ENCODE assay signal across 10 cellular contexts in the genomic region with DNA sequence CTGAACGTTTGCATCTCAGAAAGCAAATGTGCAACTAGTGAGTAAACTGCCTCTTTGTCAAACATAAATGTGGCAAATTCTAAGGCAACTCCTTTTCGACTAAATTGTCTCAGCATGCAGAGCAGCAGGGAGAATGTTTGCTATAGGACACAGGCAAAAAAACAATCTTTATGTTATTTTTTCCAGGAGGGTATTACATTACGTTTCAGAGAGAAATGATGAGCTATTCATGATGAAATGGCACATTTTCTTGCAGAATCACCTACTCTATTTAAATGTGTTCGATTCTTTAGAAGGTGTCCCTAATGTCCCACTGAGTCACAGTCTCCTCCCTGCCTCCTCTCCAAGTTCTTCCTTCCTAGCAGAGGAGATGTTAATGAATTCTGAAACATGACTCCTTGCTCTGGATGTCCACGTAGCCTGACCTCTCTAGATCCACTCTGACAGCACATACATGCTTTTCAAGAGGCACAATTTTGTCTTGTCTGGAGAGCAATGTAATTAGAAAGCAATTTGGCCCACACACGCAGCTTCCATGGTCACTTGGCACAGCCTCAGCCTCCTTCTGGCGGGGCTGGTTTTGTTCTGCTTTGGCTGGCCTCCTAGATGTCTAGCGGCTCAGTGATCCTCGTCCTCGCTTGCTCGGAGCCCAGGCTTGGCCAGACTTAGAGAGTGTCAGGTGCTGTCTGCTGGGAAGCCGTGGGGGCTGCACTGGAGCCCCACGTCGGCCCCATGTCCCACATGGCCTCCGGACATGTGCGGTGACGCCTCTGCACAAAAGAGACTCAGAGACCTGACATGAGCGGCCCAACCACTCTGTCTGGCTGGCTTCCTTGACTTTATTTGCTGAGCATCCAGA.
A peak's percentile ranks its signal among the peaks of the same experiment; 100 is the strongest.
DNase-seq lines count a peak whose midpoint lies in the region; ATAC-seq and TF ChIP-seq lines count a peak whose summit lies in the region.
"Had no signal": no experiment of that assay in that cellular context is flagged by ENCODE, and none has a peak within 500 bp of the region (broad histone marks: within the 10 kb centered on the region; RNA-seq: fewer than 3 reads in every experiment).

No MANE protein-coding gene starts in this region.

- no peaks in the 10 kb centered on the region for H3K4me1 ChIP-seq in mucosa of rectum (ENCODE audit: control insufficient read depth in 2 of 2, insufficient read depth in 2 of 2, low read length in 2 of 2)
- H3K4me1 ChIP-seq: Peyer's patch had no signal

- H3K4me3 ChIP-seq in dorsolateral prefrontal cortex (peak overlapping the region in 21 of 59 donors; percentile 1 to 43 (median 11)), mucosa of rectum (ENCODE audit: low read length in 2 of 2) (no peak overlapping the region)
- H3K4me3 ChIP-seq: Peyer's patch had no signal

- H3K27me3 ChIP-seq in dorsolateral prefrontal cortex (no peaks in the 10 kb centered on the region), mucosa of rectum (ENCODE audit: control insufficient read depth in 2 of 2, insufficient read depth in 2 of 2, low read length in 2 of 2) (no peaks in the 10 kb centered on the region)
- H3K27me3 ChIP-seq: Peyer's patch had no signal

- no peak overlapping the region for H3K9ac ChIP-seq in mucosa of rectum (ENCODE audit: low read depth in 1 of 2, low read length in 2 of 2)

- ATAC-seq in HG02973 (IDR thresholded peaks at IDR 0.05; ENCODE audit: unreplicated experiment) (no peak), HG02938 (IDR thresholded peaks at IDR 0.05; ENCODE audit: unreplicated experiment) (no peak)
- ATAC-seq: activated naive CD8-positive, alpha-beta T cell treated with anti-CD3 and anti-CD28 coated beads, Interleukin-2, amount 50 U/mL, for 24 hours had no signal

- no peaks in the 10 kb centered on the region for H3K9me3 ChIP-seq in mucosa of rectum (ENCODE audit: control insufficient read depth in 2 of 2, low read length in 2 of 2)
- H3K9me3 ChIP-seq: Peyer's patch had no signal

- DNase-seq in AG08395 (ENCODE audit: low spot score) = peak; percentile 81
- DNase-seq in NCI-H2029 (lab: John Stamatoyannopoulos, UW) = peak; percentile 79
- DNase-seq in dorsolateral prefrontal cortex = peak in 8 of 10 donors; percentile 35 to 74 (median 52)
- DNase-seq in activated T-cell treated with anti-CD3 and anti-CD28 coated beads, Interleukin-2, amount 50 U/mL, for 48 hours = no peak
- DNase-seq in DMS53 treated with DMSO at 0.1 percent for 48 hours (lab: John Stamatoyannopoulos, UW; ENCODE audit: unreplicated experiment) = no peak
- DNase-seq: activated naive CD8-positive, alpha-beta T cell treated with anti-CD3 and anti-CD28 coated beads, Interleukin-2, amount 50 U/mL, for 24 hours; Peyer's patch had no signal

- intact Hi-C loops in dorsolateral prefrontal cortex (cut with DNase I) = no loop called here

- H3K36me3 ChIP-seq in mucosa of rectum (ENCODE audit: control insufficient read depth in 2 of 2, insufficient read depth in 2 of 2, low read length in 2 of 2) = no peaks in the 10 kb centered on the region
- H3K36me3 ChIP-seq: Peyer's patch had no signal

- no peak for TF ChIP-seq CTCF in dorsolateral prefrontal cortex (IDR thresholded peaks at IDR 0.05 in 54 of 56, conservative IDR thresholded peaks at IDR 0.05 in 2 of 56; ENCODE audit: low read depth in 1 of 56, partially characterized antibody in 56 of 56)

- peak overlapping the region in 3 of 59 donors; percentile 9 to 35 (median 23) for H3K27ac ChIP-seq in dorsolateral prefrontal cortex
- peak overlapping the region; percentile 35 to 50 for H3K27ac ChIP-seq in mucosa of rectum (ENCODE audit: low read depth in 2 of 2, low read length in 2 of 2)

Comparison
In these comparisons a context has a peak if more than half of its experiments do, and no peak if none do; other contexts are left out.
1. DNase-seq: peak in AG08395 (single experiment), NCI-H2029 (single experiment) and dorsolateral prefrontal cortex (8 of 10); none in activated T-cell treated with anti-CD3 and anti-CD28 coated beads, Interleukin-2, amount 50 U/mL, for 48 hours (0 of 2) and DMS53 treated with DMSO at 0.1 percent for 48 hours (single experiment).